Comparison of ENCODE assay signal across 2 cellular contexts in genomic region chr12:93316623-93316971, GRCh38.
TF ChIP-seq lines count a peak whose summit lies in the region.

No MANE protein-coding gene starts in this region.

TF ChIP-seq in HEK293, 187 proteins besides CTCF, POLR2A, EP300 and RAD21:
- TF ChIP-seq ZNF354C (tag by site-specific recombination; IDR thresholded peaks at IDR 0.05; ENCODE audit: borderline replicate concordance, low read depth) = no peak
- TF ChIP-seq ZXDB (tag by site-specific recombination; IDR thresholded peaks at IDR 0.05) = peak; percentile 86; the same call in 1 of the 2 replicates
- peak; percentile 30; the same call in 1 of the 2 replicates for TF ChIP-seq OVOL3 (tag by site-specific recombination; IDR thresholded peaks at IDR 0.05)
- 0 out of 2 replicates have a peak, but pooled peaks have one; percentile 3 for TF ChIP-seq TRIM28 (IDR thresholded peaks at IDR 0.05; ENCODE audit: borderline replicate concordance, low read length)
- no peak for TF ChIP-seq TSHZ1 (tag by site-specific recombination; IDR thresholded peaks at IDR 0.05; ENCODE audit: borderline replicate concordance)
- no peak for TF ChIP-seq ZBTB20 (tag by site-specific recombination; IDR thresholded peaks at IDR 0.05)
- peak; percentile 70 for TF ChIP-seq ZNF362 (tag by site-specific recombination; IDR thresholded peaks at IDR 0.05)
- no peak for TF ChIP-seq ZNF530 (tag by site-specific recombination; IDR thresholded peaks at IDR 0.05; ENCODE audit: low read depth)
- peak; percentile 76; the same call in 1 of the 2 replicates for TF ChIP-seq PRDM6 (tag by site-specific recombination; IDR thresholded peaks at IDR 0.05)
- TF ChIP-seq GLIS1 (tag by site-specific recombination; IDR thresholded peaks at IDR 0.05) = peak; percentile 73
- TF ChIP-seq ZNF580 (tag by site-specific recombination; IDR thresholded peaks at IDR 0.05) = 0 out of 2 replicates have a peak, but pooled peaks have one; percentile 26
- TF ChIP-seq ZNF37A (tag by site-specific recombination; IDR thresholded peaks at IDR 0.05) = no peak
- 0 out of 2 replicates have a peak, but pooled peaks have one; percentile 63 for TF ChIP-seq OSR2 (tag by site-specific recombination; IDR thresholded peaks at IDR 0.05)
- no peak for TF ChIP-seq TCF7L2 (IDR thresholded peaks at IDR 0.05; ENCODE audit: borderline replicate concordance, low read depth, low read length)
- 0 out of 2 replicates have a peak, but pooled peaks have one; percentile 23 for TF ChIP-seq KLF16 (tag by site-specific recombination; IDR thresholded peaks at IDR 0.05)
- TF ChIP-seq, protein P1, sequence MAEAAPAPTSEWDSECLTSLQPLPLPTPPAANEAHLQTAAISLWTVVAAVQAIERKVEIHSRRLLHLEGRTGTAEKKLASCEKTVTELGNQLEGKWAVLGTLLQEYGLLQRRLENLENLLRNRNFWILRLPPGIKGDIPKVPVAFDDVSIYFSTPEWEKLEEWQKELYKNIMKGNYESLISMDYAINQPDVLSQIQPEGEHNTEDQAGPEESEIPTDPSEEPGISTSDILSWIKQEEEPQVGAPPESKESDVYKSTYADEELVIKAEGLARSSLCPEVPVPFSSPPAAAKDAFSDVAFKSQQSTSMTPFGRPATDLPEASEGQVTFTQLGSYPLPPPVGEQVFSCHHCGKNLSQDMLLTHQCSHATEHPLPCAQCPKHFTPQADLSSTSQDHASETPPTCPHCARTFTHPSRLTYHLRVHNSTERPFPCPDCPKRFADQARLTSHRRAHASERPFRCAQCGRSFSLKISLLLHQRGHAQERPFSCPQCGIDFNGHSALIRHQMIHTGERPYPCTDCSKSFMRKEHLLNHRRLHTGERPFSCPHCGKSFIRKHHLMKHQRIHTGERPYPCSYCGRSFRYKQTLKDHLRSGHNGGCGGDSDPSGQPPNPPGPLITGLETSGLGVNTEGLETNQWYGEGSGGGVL (tag by site-specific recombination; IDR thresholded peaks at IDR 0.05) = 0 out of 2 replicates have a peak, but pooled peaks have one; percentile 16

TF ChIP-seq in K562, 482 proteins besides CTCF, POLR2A, EP300 and RAD21 (continues in another document):
- TF ChIP-seq ZNF3 (CRISPR knock-in tag; IDR thresholded peaks at IDR 0.05) = no peak
- no peak for TF ChIP-seq ZNF717 (CRISPR knock-in tag; IDR thresholded peaks at IDR 0.05)
- no peak for TF ChIP-seq NR1H2 (CRISPR knock-in tag; IDR thresholded peaks at IDR 0.05)
- no peak for TF ChIP-seq ZNF444 (CRISPR knock-in tag; IDR thresholded peaks at IDR 0.05)
- no peak for TF ChIP-seq ZNF512 (tag; IDR thresholded peaks at IDR 0.05)
- no peak for TF ChIP-seq DMBX1 (CRISPR knock-in tag; IDR thresholded peaks at IDR 0.05; ENCODE audit: borderline replicate concordance)
- no peak for TF ChIP-seq RBM25 (IDR thresholded peaks at IDR 0.05; ENCODE audit: low read depth, low read length, severe bottlenecking)
- TF ChIP-seq JUN (IDR thresholded peaks at IDR 0.05; ENCODE audit: borderline replicate concordance, low read depth, low read length) = no peak
- no peak for TF ChIP-seq JUN (CRISPR knock-in tag; IDR thresholded peaks at IDR 0.05; ENCODE audit: borderline replicate concordance)
- TF ChIP-seq GABPA (tag; conservative IDR thresholded peaks at IDR 0.05; ENCODE audit: low read depth) = no peak
- no peak for TF ChIP-seq PBX2 (CRISPR knock-in tag; IDR thresholded peaks at IDR 0.05; ENCODE audit: low read depth)
- no peak for TF ChIP-seq PBX2 (tag; conservative IDR thresholded peaks at IDR 0.05; ENCODE audit: low read depth)
- peak; percentile 52; the same call in 1 of the 2 replicates for TF ChIP-seq ADNP (tag; IDR thresholded peaks at IDR 0.05)
- TF ChIP-seq ZNF586 (CRISPR knock-in tag; conservative IDR thresholded peaks at IDR 0.05) = no peak
- TF ChIP-seq, protein P2, sequence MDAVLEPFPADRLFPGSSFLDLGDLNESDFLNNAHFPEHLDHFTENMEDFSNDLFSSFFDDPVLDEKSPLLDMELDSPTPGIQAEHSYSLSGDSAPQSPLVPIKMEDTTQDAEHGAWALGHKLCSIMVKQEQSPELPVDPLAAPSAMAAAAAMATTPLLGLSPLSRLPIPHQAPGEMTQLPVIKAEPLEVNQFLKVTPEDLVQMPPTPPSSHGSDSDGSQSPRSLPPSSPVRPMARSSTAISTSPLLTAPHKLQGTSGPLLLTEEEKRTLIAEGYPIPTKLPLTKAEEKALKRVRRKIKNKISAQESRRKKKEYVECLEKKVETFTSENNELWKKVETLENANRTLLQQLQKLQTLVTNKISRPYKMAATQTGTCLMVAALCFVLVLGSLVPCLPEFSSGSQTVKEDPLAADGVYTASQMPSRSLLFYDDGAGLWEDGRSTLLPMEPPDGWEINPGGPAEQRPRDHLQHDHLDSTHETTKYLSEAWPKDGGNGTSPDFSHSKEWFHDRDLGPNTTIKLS (IDR thresholded peaks at IDR 0.05; ENCODE audit: borderline replicate concordance, low read depth) = no peak
- TF ChIP-seq, protein P3, sequence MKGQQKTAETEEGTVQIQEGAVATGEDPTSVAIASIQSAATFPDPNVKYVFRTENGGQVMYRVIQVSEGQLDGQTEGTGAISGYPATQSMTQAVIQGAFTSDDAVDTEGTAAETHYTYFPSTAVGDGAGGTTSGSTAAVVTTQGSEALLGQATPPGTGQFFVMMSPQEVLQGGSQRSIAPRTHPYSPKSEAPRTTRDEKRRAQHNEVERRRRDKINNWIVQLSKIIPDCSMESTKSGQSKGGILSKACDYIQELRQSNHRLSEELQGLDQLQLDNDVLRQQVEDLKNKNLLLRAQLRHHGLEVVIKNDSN (CRISPR knock-in tag; IDR thresholded peaks at IDR 0.05) = no peak
- TF ChIP-seq, protein P4, sequence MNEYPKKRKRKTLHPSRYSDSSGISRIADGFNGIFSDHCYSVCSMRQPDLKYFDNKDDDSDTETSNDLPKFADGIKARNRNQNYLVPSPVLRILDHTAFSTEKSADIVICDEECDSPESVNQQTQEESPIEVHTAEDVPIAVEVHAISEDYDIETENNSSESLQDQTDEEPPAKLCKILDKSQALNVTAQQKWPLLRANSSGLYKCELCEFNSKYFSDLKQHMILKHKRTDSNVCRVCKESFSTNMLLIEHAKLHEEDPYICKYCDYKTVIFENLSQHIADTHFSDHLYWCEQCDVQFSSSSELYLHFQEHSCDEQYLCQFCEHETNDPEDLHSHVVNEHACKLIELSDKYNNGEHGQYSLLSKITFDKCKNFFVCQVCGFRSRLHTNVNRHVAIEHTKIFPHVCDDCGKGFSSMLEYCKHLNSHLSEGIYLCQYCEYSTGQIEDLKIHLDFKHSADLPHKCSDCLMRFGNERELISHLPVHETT (CRISPR knock-in tag; conservative IDR thresholded peaks at IDR 0.05 in 1 of 2, IDR thresholded peaks at IDR 0.05 in 1 of 2) = no peak
- TF ChIP-seq E2F6 (IDR thresholded peaks at IDR 0.05; ENCODE audit: borderline replicate concordance in 1 of 2, extremely low read depth in 1 of 2, insufficient read depth in 1 of 2, insufficient read length in 1 of 2, low read depth in 1 of 2, low read length in 1 of 2, poor library complexity in 1 of 2, severe bottlenecking in 1 of 2) = peak in 1 of 2 experiments; percentile 25
- TF ChIP-seq ZNF644 (tag; IDR thresholded peaks at IDR 0.05; ENCODE audit: low read depth) = peak; percentile 1; the same call in 1 of the 2 replicates
- TF ChIP-seq USF2 (CRISPR knock-in tag; IDR thresholded peaks at IDR 0.05) = no peak
- TF ChIP-seq, protein P5, sequence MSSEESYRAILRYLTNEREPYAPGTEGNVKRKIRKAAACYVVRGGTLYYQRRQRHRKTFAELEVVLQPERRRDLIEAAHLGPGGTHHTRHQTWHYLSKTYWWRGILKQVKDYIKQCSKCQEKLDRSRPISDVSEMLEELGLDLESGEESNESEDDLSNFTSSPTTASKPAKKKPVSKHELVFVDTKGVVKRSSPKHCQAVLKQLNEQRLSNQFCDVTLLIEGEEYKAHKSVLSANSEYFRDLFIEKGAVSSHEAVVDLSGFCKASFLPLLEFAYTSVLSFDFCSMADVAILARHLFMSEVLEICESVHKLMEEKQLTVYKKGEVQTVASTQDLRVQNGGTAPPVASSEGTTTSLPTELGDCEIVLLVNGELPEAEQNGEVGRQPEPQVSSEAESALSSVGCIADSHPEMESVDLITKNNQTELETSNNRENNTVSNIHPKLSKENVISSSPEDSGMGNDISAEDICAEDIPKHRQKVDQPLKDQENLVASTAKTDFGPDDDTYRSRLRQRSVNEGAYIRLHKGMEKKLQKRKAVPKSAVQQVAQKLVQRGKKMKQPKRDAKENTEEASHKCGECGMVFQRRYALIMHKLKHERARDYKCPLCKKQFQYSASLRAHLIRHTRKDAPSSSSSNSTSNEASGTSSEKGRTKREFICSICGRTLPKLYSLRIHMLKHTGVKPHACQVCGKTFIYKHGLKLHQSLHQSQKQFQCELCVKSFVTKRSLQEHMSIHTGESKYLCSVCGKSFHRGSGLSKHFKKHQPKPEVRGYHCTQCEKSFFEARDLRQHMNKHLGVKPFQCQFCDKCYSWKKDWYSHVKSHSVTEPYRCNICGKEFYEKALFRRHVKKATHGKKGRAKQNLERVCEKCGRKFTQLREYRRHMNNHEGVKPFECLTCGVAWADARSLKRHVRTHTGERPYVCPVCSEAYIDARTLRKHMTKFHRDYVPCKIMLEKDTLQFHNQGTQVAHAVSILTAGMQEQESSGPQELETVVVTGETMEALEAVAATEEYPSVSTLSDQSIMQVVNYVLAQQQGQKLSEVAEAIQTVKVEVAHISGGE (CRISPR knock-in tag; IDR thresholded peaks at IDR 0.05) = no peak
- TF ChIP-seq ZC3H11A (IDR thresholded peaks at IDR 0.05; ENCODE audit: low read depth, low read length) = no peak
- no peak for TF ChIP-seq ELK1 (CRISPR knock-in tag; IDR thresholded peaks at IDR 0.05)
- 0 out of 2 replicates have a peak, but pooled peaks have one; percentile 52 for TF ChIP-seq GTF2E2 (tag; IDR thresholded peaks at IDR 0.05)
- TF ChIP-seq MNT (conservative IDR thresholded peaks at IDR 0.05) = no peak
- no peak for TF ChIP-seq ZNF785 (CRISPR knock-in tag; IDR thresholded peaks at IDR 0.05)
- no peak for TF ChIP-seq ZNF212 (CRISPR knock-in tag; IDR thresholded peaks at IDR 0.05)
- no peak for TF ChIP-seq ZNF133 (CRISPR knock-in tag; IDR thresholded peaks at IDR 0.05)
